ENCODE assay signal across 21 cellular contexts in genomic region chr10:103673616-103674015, GRCh38.
DNase-seq lines count a peak whose midpoint lies in the region; ATAC-seq and TF ChIP-seq lines count a peak whose summit lies in the region.
"Had no signal": no experiment of that assay in that cellular context is flagged by ENCODE, and none has a peak within 500 bp of the region (broad histone marks: within the 10 kb centered on the region; RNA-seq: fewer than 3 reads in every experiment).

No MANE protein-coding gene starts in this region.

- H3K4me1 ChIP-seq in left ventricle myocardium inferior, result peaks cover 63% of the 10 kb centered on the region
- H3K4me1 ChIP-seq in subcutaneous abdominal adipose tissue (ENCODE audit: control insufficient read depth in 5 of 5, insufficient read depth in 5 of 5, low read length in 5 of 5), result peaks cover 15 to 55% (median 37%) of the 10 kb centered on the region in 5 donors

- no peak overlapping the region for H3K9ac ChIP-seq in subcutaneous abdominal adipose tissue (ENCODE audit: low read length in 5 of 5)

- TF ChIP-seq CTCF in left ventricle myocardium inferior (IDR thresholded peaks at IDR 0.05; ENCODE audit: borderline replicate concordance) (no peak), natural killer cell (IDR thresholded peaks at IDR 0.05) (no peak)

- ATAC-seq in left ventricle myocardium superior (no peak), memory B cell (ENCODE audit: low read depth) (no peak), natural killer cell (no peak), HG02885 (IDR thresholded peaks at IDR 0.05; ENCODE audit: poor library complexity, unreplicated experiment) (no peak)
- ATAC-seq: HCT116, Right ventricle myocardium inferior had no signal

- no peak for DNase-seq in left ventricle myocardium inferior
- DNase-seq in left ventricle myocardium superior, result no peak
- no peak for DNase-seq in memory B cell (ENCODE audit: low spot score in 2 of 2)
- DNase-seq in natural killer cell, result no peak
- no peak for DNase-seq in cortex of kidney (lab: John Stamatoyannopoulos, UW)
- no peak for DNase-seq in activated CD4-positive, alpha-beta T cell treated with anti-CD3 and anti-CD28 coated beads for 48 hours
- DNase-seq: ACHN, C1 segment of cervical spinal cord, Kasumi-1, NCI-H1694, NCI-H2081, NCI-H2171, NCI-H345, NCI-H524 treated with DMSO at 0.1 percent for 48 hours, NCI-H82, Peyer's patch had no signal

- no peaks in the 10 kb centered on the region for H3K9me3 ChIP-seq in left ventricle myocardium inferior (replicated peaks)
- H3K9me3 ChIP-seq in subcutaneous abdominal adipose tissue (ENCODE audit: control insufficient read depth in 5 of 5, low read length in 5 of 5), result no peaks in the 10 kb centered on the region
- H3K9me3 ChIP-seq: Peyer's patch had no signal

- H3K4me3 Mint-ChIP-seq in memory B cell (no peak overlapping the region), natural killer cell (no peak overlapping the region)

- peak overlapping the region; percentile 6 for H3K27ac ChIP-seq in left ventricle myocardium inferior (replicated peaks)
- peak overlapping the region; percentile 4 for H3K27ac ChIP-seq in subcutaneous abdominal adipose tissue (ENCODE audit: low read depth, low read length)
- H3K27ac ChIP-seq: 22Rv1, Peyer's patch had no signal

- H3K4me1 Mint-ChIP-seq in memory B cell, result peaks cover 12% of the 10 kb centered on the region
- H3K4me1 Mint-ChIP-seq in natural killer cell, result peaks cover 7 to 12% of the 10 kb centered on the region in 2 donors

- H3K36me3 Mint-ChIP-seq in memory B cell (no peaks in the 10 kb centered on the region), natural killer cell (no peaks in the 10 kb centered on the region)

- H3K27me3 Mint-ChIP-seq in memory B cell (no peaks in the 10 kb centered on the region), natural killer cell (ENCODE audit: low read depth in 2 of 2) (peaks cover 0 to 18% of the 10 kb centered on the region in 2 donors)

- H3K4me3 ChIP-seq in left ventricle myocardium inferior (no peak overlapping the region), subcutaneous abdominal adipose tissue (ENCODE audit: low read depth in 1 of 5, low read length in 5 of 5) (no peak overlapping the region)
- H3K4me3 ChIP-seq: Peyer's patch had no signal

- H3K36me3 ChIP-seq in left ventricle myocardium inferior (no peaks in the 10 kb centered on the region), subcutaneous abdominal adipose tissue (ENCODE audit: control insufficient read depth in 5 of 5, insufficient read depth in 5 of 5, low read length in 5 of 5) (no peaks in the 10 kb centered on the region)
- H3K36me3 ChIP-seq: Peyer's patch had no signal

- H3K27ac Mint-ChIP-seq in memory B cell (peak overlapping the region; percentile 94), natural killer cell (no peak overlapping the region)

- intact Hi-C loops in left ventricle myocardium inferior (cut with micrococcal nuclease), result no loop called here
- intact Hi-C loops in left ventricle myocardium superior (cut with micrococcal nuclease), result no loop called here
- intact Hi-C loops in natural killer cell (cut with micrococcal nuclease), result no loop called here

- H3K9me3 Mint-ChIP-seq in memory B cell (no peaks in the 10 kb centered on the region), natural killer cell (no peaks in the 10 kb centered on the region)

- H3K27me3 ChIP-seq in left ventricle myocardium inferior (ENCODE audit: low read depth) (no peaks in the 10 kb centered on the region), subcutaneous abdominal adipose tissue (ENCODE audit: control insufficient read depth in 5 of 5, insufficient read depth in 4 of 5, low read length in 5 of 5) (no peaks in the 10 kb centered on the region)
- H3K27me3 ChIP-seq: Peyer's patch had no signal
